1 cellular context compared by ENCODE assay signal in the genomic region with DNA sequence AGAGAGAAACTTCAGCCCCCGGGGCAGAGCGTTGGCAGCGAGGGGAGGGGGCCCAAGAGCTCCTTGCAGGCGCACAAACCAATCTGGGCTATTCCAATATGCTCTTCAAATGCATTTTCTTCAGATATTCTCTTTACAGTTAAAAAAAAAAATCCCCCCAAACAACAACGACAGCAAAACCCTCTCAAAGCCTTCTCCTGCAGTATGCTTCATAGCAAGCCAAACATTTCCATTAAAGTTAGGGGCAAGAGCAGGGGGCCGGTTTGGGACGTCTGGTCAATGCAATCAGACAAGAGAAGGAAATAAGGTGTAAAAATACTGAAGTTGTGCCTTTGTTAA.
TF ChIP-seq lines count a peak whose summit lies in the region.

No MANE protein-coding gene starts in this region.

TF ChIP-seq in HepG2, 621 proteins besides CTCF, POLR2A, EP300 and RAD21 (continued from another document):
- TF ChIP-seq, protein P1, sequence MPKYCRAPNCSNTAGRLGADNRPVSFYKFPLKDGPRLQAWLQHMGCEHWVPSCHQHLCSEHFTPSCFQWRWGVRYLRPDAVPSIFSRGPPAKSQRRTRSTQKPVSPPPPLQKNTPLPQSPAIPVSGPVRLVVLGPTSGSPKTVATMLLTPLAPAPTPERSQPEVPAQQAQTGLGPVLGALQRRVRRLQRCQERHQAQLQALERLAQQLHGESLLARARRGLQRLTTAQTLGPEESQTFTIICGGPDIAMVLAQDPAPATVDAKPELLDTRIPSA (CRISPR knock-in tag; IDR thresholded peaks at IDR 0.05; ENCODE audit: borderline replicate concordance), result no peak
- no peak for TF ChIP-seq ZC3H4 (CRISPR knock-in tag; IDR thresholded peaks at IDR 0.05; ENCODE audit: borderline replicate concordance)
- no peak for TF ChIP-seq ZNF557 (CRISPR knock-in tag; IDR thresholded peaks at IDR 0.05)
- no peak for TF ChIP-seq ZNF747 (CRISPR knock-in tag; IDR thresholded peaks at IDR 0.05; ENCODE audit: borderline replicate concordance)
- TF ChIP-seq ZNF720 (CRISPR knock-in tag; IDR thresholded peaks at IDR 0.05), result no peak
- TF ChIP-seq RBM39 (IDR thresholded peaks at IDR 0.05; ENCODE audit: low read depth, low read length, poor library complexity, severe bottlenecking), result no peak
- TF ChIP-seq NFKB2 (CRISPR knock-in tag; IDR thresholded peaks at IDR 0.05; ENCODE audit: borderline replicate concordance), result no peak
- TF ChIP-seq ZSCAN9 (CRISPR knock-in tag; IDR thresholded peaks at IDR 0.05; ENCODE audit: borderline replicate concordance), result no peak
- TF ChIP-seq, protein P2, sequence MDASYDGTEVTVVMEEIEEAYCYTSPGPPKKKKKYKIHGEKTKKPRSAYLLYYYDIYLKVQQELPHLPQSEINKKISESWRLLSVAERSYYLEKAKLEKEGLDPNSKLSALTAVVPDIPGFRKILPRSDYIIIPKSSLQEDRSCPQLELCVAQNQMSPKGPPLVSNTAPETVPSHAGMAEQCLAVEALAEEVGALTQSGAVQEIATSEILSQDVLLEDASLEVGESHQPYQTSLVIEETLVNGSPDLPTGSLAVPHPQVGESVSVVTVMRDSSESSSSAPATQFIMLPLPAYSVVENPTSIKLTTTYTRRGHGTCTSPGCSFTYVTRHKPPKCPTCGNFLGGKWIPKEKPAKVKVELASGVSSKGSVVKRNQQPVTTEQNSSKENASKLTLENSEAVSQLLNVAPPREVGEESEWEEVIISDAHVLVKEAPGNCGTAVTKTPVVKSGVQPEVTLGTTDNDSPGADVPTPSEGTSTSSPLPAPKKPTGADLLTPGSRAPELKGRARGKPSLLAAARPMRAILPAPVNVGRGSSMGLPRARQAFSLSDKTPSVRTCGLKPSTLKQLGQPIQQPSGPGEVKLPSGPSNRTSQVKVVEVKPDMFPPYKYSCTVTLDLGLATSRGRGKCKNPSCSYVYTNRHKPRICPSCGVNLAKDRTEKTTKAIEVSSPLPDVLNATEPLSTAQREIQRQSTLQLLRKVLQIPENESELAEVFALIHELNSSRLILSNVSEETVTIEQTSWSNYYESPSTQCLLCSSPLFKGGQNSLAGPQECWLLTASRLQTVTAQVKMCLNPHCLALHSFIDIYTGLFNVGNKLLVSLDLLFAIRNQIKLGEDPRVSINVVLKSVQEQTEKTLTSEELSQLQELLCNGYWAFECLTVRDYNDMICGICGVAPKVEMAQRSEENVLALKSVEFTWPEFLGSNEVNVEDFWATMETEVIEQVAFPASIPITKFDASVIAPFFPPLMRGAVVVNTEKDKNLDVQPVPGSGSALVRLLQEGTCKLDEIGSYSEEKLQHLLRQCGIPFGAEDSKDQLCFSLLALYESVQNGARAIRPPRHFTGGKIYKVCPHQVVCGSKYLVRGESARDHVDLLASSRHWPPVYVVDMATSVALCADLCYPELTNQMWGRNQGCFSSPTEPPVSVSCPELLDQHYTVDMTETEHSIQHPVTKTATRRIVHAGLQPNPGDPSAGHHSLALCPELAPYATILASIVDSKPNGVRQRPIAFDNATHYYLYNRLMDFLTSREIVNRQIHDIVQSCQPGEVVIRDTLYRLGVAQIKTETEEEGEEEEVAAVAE (CRISPR knock-in tag; IDR thresholded peaks at IDR 0.05; ENCODE audit: borderline replicate concordance), result no peak
